In the genomic region with DNA sequence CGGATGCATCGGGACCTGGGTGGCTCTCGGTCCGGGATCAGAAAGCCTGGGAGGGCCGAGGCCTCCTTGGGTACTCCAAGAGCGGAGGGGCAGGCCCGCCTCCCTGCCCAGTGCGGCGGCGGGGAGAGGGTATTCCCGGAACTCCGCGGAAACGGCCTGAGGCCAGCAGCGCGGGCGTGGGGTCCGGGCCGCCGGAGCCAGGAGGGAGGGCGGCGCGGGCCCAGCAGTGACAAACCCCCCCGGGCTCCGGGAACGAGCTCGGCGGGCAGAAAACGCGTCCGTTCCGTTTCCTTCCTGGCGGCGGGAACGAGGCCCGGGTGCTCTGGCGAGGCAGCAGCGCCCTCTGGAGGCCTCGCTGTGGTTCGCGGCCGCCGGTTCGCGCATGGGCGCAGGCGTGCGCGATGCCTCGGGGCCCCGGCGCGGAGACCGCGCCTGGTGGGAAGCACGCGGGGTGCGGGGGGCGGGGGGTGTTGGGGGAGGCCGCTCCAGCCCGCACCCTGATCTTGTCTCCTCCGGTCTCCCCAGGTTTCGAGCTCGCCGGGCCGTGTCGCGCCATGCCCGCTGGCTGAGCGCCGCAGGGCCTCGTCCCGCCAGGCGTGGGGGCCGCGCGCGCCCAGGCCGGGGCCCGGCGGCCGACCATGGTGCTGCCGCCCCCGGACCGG, we compare ENCODE assay signal across 8 cellular contexts. TPM values are rescaled to one million over a fixed set of nuclear protein-coding genes. Genes with fewer than 3 reads are reported as not detected.
DNase-seq lines count a peak whose midpoint lies in the region; ATAC-seq and TF ChIP-seq lines count a peak whose summit lies in the region.

No MANE protein-coding gene starts in this region.

- CTCF ChIA-PET in activated CD4-positive, alpha-beta memory T cell treated with anti-CD3 and anti-CD28 coated beads, Interleukin-2, amount 10 ng/mL, durations not matched to agents 7 days and 5 days (lab: Charles Lee): interaction anchor here (0.6 to 3.3 kb wide), 13 partner anchors 9 to 1542 kb away, joined by 3 to 20 read pairs (median 4); partner anchors contain the start of genes TEDC1 and TEX22

- no peak overlapping the region for H3K27ac Mint-ChIP-seq in activated CD4-positive, alpha-beta memory T cell treated with anti-CD3 and anti-CD28 coated beads, Interleukin-2, amount 10 ng/mL, durations not matched to agents 7 days and 5 days

- H3K9me3 Mint-ChIP-seq in activated CD4-positive, alpha-beta memory T cell treated with anti-CD3 and anti-CD28 coated beads, Interleukin-2, amount 10 ng/mL, durations not matched to agents 7 days and 5 days: no peaks in the 10 kb centered on the region

- peaks cover 39% of the 10 kb centered on the region for H3K4me1 Mint-ChIP-seq in activated CD4-positive, alpha-beta memory T cell treated with anti-CD3 and anti-CD28 coated beads, Interleukin-2, amount 10 ng/mL, durations not matched to agents 7 days and 5 days

- no peaks in the 10 kb centered on the region for H3K36me3 Mint-ChIP-seq in activated CD4-positive, alpha-beta memory T cell treated with anti-CD3 and anti-CD28 coated beads, Interleukin-2, amount 10 ng/mL, durations not matched to agents 7 days and 5 days (ENCODE audit: low read depth)

- H3K27me3 Mint-ChIP-seq in activated CD4-positive, alpha-beta memory T cell treated with anti-CD3 and anti-CD28 coated beads, Interleukin-2, amount 10 ng/mL, durations not matched to agents 7 days and 5 days: peaks cover 24% of the 10 kb centered on the region

- peak; percentile 60 for TF ChIP-seq CTCF in AG10803 (conservative IDR thresholded peaks at IDR 0.05; ENCODE audit: low read length)

- DNase-seq in AG10803 (ENCODE audit: low read depth) (peak; percentile 62), H4 (ENCODE audit: low spot score) (peak; percentile 55), NCI-H460 (ENCODE audit: extremely low read depth, low read depth) (peak; percentile 69), ecto neural progenitor cell (ENCODE audit: low spot score) (peak; percentile 83), lung microvascular endothelial cell (ENCODE audit: low read depth in 2 of 2) (peak; percentile 73 to 86)
- peak; percentile 84 for DNase-seq in activated CD4-positive, alpha-beta memory T cell treated with anti-CD3 and anti-CD28 coated beads, Interleukin-2, amount 10 ng/mL, durations not matched to agents 7 days and 5 days
- peak; percentile 76 to 78 for DNase-seq in stimulated activated CD4-positive, alpha-beta T cell treated with anti-CD3 and anti-CD28 coated beads, Interleukin-4, amount 100 ng/mL, for 48 hours (ENCODE audit: low read depth in 2 of 2)

- ATAC-seq in HG03095 (IDR thresholded peaks at IDR 0.05; ENCODE audit: unreplicated experiment): no peak

- POLR2A ChIA-PET in activated CD4-positive, alpha-beta memory T cell treated with anti-CD3 and anti-CD28 coated beads, Interleukin-2, amount 10 ng/mL, durations not matched to agents 7 days and 5 days (lab: Charles Lee): interaction anchor here (1.0 to 4.0 kb wide), 4 partner anchors 20 to 154 kb away, joined by 3 to 36 read pairs (median 8); partner anchors contain the start of gene TEDC1

- H3K4me3 ChIP-seq in AG10803 (ENCODE audit: low read length): peak overlapping the region; percentile 61

- H3K4me3 Mint-ChIP-seq in activated CD4-positive, alpha-beta memory T cell treated with anti-CD3 and anti-CD28 coated beads, Interleukin-2, amount 10 ng/mL, durations not matched to agents 7 days and 5 days: peak overlapping the region; percentile 68

RNA-seq across cellular contexts. Expression of gene TMEM121, which starts 1.9 kb away (rescaled TPM):
- total RNA-seq in H4 (2014; rRNA removed; shearing (Covaris generic)): 1.6 and 2.5 TPM in 2 replicates
- total RNA-seq in NCI-H460 (2014; rRNA removed; shearing (Covaris generic)): 1.9 and 3.1 TPM in 2 replicates
- 7.5 and 14.5 TPM in 2 replicates for polyA plus RNA-seq in NCI-H460 (2014; cell fraction: nucleus; rRNA removed)
- 1 to 10 TPM; 9.6 TPM for total RNA-seq in activated CD4-positive, alpha-beta memory T cell treated with anti-CD3 and anti-CD28 coated beads, Interleukin-2, amount 10 ng/mL, durations not matched to agents 7 days and 5 days
- total RNA-seq in lung microvascular endothelial cell: 5.8 and 6.5 TPM in 2 replicates

RNA-seq across cellular contexts. Expression of gene TEDC1, which starts 37.3 kb away (rescaled TPM):
- total RNA-seq in H4 (2014; rRNA removed; shearing (Covaris generic)): 15.4 and 17.3 TPM in 2 replicates
- total RNA-seq in NCI-H460 (2014; rRNA removed; shearing (Covaris generic)): 21.3 and 23.1 TPM in 2 replicates
- polyA plus RNA-seq in NCI-H460 (2014; cell fraction: nucleus; rRNA removed): 189 and 228 TPM in 2 replicates
- 10 to 100 TPM; 44.1 to 47.0 TPM for total RNA-seq in activated CD4-positive, alpha-beta memory T cell treated with anti-CD3 and anti-CD28 coated beads, Interleukin-2, amount 10 ng/mL, durations not matched to agents 7 days and 5 days
- total RNA-seq in lung microvascular endothelial cell: 2.8 and 5.7 TPM in 2 replicates

RNA-seq across cellular contexts. Expression of gene CRIP1, which starts 41.6 kb away (rescaled TPM):
- total RNA-seq in H4 (2014; rRNA removed; shearing (Covaris generic)): not detected in 2 replicates
- total RNA-seq in NCI-H460 (2014; rRNA removed; shearing (Covaris generic)): 65.3 and 85.6 TPM in 2 replicates
- polyA plus RNA-seq in NCI-H460 (2014; cell fraction: nucleus; rRNA removed): 90.1 and 167 TPM in 2 replicates
- 100 to 1,000 TPM; 875 to 883 TPM for total RNA-seq in activated CD4-positive, alpha-beta memory T cell treated with anti-CD3 and anti-CD28 coated beads, Interleukin-2, amount 10 ng/mL, durations not matched to agents 7 days and 5 days
- total RNA-seq in lung microvascular endothelial cell: 0.44 TPM in 1 of 2 replicates, not detected in the other

RNA-seq across cellular contexts. Expression of gene CRIP2, which starts 53.7 kb away (rescaled TPM):
- 16.2 and 26.9 TPM in 2 replicates for total RNA-seq in H4 (2014; rRNA removed; shearing (Covaris generic))
- 13.6 and 18.7 TPM in 2 replicates for total RNA-seq in NCI-H460 (2014; rRNA removed; shearing (Covaris generic))
- 21.1 and 26.1 TPM in 2 replicates for polyA plus RNA-seq in NCI-H460 (2014; cell fraction: nucleus; rRNA removed)
- total RNA-seq in activated CD4-positive, alpha-beta memory T cell treated with anti-CD3 and anti-CD28 coated beads, Interleukin-2, amount 10 ng/mL, durations not matched to agents 7 days and 5 days: 1 to 10 TPM; 1.8 to 1.9 TPM
- 130 and 152 TPM in 2 replicates for total RNA-seq in lung microvascular endothelial cell

Comparison
In these comparisons a context has a peak if more than half of its experiments do, and no peak if none do; other contexts are left out.
1. RNA of gene CRIP1, which starts 41.6 kb away (total RNA-seq): 875 to 883 TPM in activated CD4-positive, alpha-beta memory T cell treated with anti-CD3 and anti-CD28 coated beads, Interleukin-2, amount 10 ng/mL, durations not matched to agents 7 days and 5 days and 65.3 to 85.6 TPM in NCI-H460; not detected in H4 and 0.44 TPM in lung microvascular endothelial cell; every median in the first group is over 10 times any median in the second.
2. Peak in every context shown above with its lines, with median percentiles within 50 percentile points of each other: DNase-seq.